In the genomic region with DNA sequence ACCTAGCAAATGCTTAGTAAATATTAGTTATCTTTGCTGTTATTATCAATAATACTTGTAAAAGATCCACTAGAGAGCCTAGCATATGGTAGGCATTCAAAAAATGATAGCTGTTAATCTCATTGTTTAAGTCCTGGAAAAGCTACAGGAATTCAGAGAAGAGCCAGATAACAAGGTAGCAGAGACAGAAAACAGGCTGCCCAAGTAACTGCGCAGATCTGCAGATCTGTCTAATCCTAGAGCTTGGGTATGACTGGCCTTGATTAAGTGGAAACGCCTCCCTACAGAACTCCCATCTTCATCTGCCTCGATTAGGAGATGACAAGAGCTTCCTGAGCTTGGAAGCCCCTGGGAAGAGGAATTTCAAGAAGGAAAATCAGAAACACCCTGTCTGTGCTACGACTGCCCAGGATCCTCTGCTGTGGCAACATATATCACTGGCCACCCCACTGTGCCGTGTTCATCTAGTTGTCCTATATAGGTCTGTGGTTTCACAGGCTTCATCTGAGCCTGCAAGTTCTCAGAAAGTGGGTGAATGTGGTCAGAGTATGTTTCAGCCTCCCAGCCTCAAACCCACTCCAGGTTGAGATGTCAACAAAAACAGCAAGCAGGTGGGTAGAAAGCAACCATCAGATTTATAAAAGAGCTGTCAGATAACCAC, we compare ENCODE assay signal across 1 cellular context.
TF ChIP-seq lines count a peak whose summit lies in the region.

No MANE protein-coding gene starts in this region.

TF ChIP-seq in SK-N-SH, 30 proteins besides CTCF, POLR2A, EP300 and RAD21 (continued from another document):
- TF ChIP-seq, protein P1, sequence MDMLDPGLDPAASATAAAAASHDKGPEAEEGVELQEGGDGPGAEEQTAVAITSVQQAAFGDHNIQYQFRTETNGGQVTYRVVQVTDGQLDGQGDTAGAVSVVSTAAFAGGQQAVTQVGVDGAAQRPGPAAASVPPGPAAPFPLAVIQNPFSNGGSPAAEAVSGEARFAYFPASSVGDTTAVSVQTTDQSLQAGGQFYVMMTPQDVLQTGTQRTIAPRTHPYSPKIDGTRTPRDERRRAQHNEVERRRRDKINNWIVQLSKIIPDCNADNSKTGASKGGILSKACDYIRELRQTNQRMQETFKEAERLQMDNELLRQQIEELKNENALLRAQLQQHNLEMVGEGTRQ (IDR thresholded peaks at IDR 0.05; ENCODE audit: borderline replicate concordance, low read depth, low read length): no peak
- TF ChIP-seq, protein P2, sequence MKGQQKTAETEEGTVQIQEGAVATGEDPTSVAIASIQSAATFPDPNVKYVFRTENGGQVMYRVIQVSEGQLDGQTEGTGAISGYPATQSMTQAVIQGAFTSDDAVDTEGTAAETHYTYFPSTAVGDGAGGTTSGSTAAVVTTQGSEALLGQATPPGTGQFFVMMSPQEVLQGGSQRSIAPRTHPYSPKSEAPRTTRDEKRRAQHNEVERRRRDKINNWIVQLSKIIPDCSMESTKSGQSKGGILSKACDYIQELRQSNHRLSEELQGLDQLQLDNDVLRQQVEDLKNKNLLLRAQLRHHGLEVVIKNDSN (IDR thresholded peaks at IDR 0.05; ENCODE audit: borderline replicate concordance, low read depth): no peak
- no peak; the same call in 1 of the 2 replicates for TF ChIP-seq FOXJ3 (CRISPR knock-in tag; IDR thresholded peaks at IDR 0.05)
- no peak for TF ChIP-seq SMC3 (IDR thresholded peaks at IDR 0.05; ENCODE audit: low read depth, low read length)
- TF ChIP-seq NFIC (IDR thresholded peaks at IDR 0.05; ENCODE audit: borderline replicate concordance): no peak
